1 cellular context compared by ENCODE assay signal in genomic region chr2:120620025-120620793, GRCh38.
TF ChIP-seq lines count a peak whose summit lies in the region.

No MANE protein-coding gene starts in this region.

TF ChIP-seq in A549, 52 proteins besides CTCF, POLR2A, EP300 and RAD21 (continued from another document):
- TF ChIP-seq, protein P1, sequence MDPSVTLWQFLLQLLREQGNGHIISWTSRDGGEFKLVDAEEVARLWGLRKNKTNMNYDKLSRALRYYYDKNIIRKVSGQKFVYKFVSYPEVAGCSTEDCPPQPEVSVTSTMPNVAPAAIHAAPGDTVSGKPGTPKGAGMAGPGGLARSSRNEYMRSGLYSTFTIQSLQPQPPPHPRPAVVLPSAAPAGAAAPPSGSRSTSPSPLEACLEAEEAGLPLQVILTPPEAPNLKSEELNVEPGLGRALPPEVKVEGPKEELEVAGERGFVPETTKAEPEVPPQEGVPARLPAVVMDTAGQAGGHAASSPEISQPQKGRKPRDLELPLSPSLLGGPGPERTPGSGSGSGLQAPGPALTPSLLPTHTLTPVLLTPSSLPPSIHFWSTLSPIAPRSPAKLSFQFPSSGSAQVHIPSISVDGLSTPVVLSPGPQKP (IDR thresholded peaks at IDR 0.05; ENCODE audit: low read depth, low read length), result no peak
